ENCODE assay signal across 8 cellular contexts in the genomic region with DNA sequence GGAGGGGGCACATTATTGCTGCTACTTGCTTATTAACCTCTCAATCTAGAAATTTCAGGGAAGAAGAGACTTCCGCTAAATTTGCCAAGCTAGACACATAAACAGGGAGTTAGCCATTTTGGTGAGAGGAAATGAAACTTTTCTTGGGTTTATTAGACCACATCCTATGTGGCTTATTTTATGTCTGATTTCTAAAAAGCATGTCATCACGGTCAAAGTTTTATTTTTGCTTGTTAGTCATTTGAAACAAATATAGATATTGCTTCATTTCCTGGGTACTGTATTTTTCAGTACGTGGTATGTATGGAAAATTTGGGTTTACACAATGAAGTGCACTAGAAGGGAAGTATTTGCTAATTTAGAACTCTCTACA.
A peak's percentile ranks its signal among the peaks of the same experiment; 100 is the strongest.
DNase-seq lines count a peak whose midpoint lies in the region; ATAC-seq, FAIRE-seq and TF ChIP-seq lines count a peak whose summit lies in the region.

No MANE protein-coding gene starts in this region.

- POLR2A ChIA-PET in activated naive CD8-positive, alpha-beta T cell treated with anti-CD3 and anti-CD28 coated beads, Interleukin-2, amount 10 ng/mL, durations not matched to agents 7 days and 5 days (lab: Charles Lee) = no interaction called here

- H3K4me3 ChIP-seq in pancreas = no peak overlapping the region

- peaks cover 21% of the 10 kb centered on the region for H3K36me3 Mint-ChIP-seq in activated naive CD8-positive, alpha-beta T cell treated with anti-CD3 and anti-CD28 coated beads, Interleukin-2, amount 10 ng/mL, durations not matched to agents 7 days and 5 days

- peak overlapping the region; percentile 35 for H3K4me3 Mint-ChIP-seq in activated naive CD8-positive, alpha-beta T cell treated with anti-CD3 and anti-CD28 coated beads, Interleukin-2, amount 10 ng/mL, durations not matched to agents 7 days and 5 days

- H3K27ac ChIP-seq in pancreas = peak overlapping the region; percentile 51 to 86 (median 58)

- H3K27ac Mint-ChIP-seq in activated naive CD8-positive, alpha-beta T cell treated with anti-CD3 and anti-CD28 coated beads, Interleukin-2, amount 10 ng/mL, durations not matched to agents 7 days and 5 days = peak overlapping the region; percentile 67

- DNase-seq in activated naive CD8-positive, alpha-beta T cell treated with anti-CD3 and anti-CD28 coated beads, Interleukin-2, amount 10 ng/mL, durations not matched to agents 7 days and 5 days = no peak
- DNase-seq in pancreas (no peak), NCI-H524 (lab: John Stamatoyannopoulos, UW) (no peak), NCI-H2196 treated with DMSO at 0.1 percent for 48 hours (lab: John Stamatoyannopoulos, UW; ENCODE audit: unreplicated experiment) (no peak)
- no peak for DNase-seq in activated CD8-positive, alpha-beta memory T cell treated with anti-CD3 and anti-CD28 coated beads, Interleukin-2, amount 50 U/mL, for 48 hours
- no peak for DNase-seq in activated effector memory CD4-positive, alpha-beta T cell treated with Interleukin-2 at 50 U/mL for 16 hours

- 90 to 95% methylated on average over 3 of the region's 3 CpGs for WGBS in pancreas, 2 donors

- intact Hi-C loops in pancreas (cut with DNase I) = no loop called here

- peaks cover 7% of the 10 kb centered on the region for H3K27me3 Mint-ChIP-seq in activated naive CD8-positive, alpha-beta T cell treated with anti-CD3 and anti-CD28 coated beads, Interleukin-2, amount 10 ng/mL, durations not matched to agents 7 days and 5 days

- H3K9me3 ChIP-seq in pancreas = no peaks in the 10 kb centered on the region

- ATAC-seq in GM19035 (IDR thresholded peaks at IDR 0.05; ENCODE audit: unreplicated experiment) (peak; percentile 69), HG03442 (IDR thresholded peaks at IDR 0.05; ENCODE audit: unreplicated experiment) (peak; percentile 77), pancreas (peak in 2 of 4 donors; percentile 5 to 13)
- peak; percentile 47 for ATAC-seq in activated naive CD8-positive, alpha-beta T cell treated with anti-CD3 and anti-CD28 coated beads, Interleukin-2, amount 10 ng/mL, durations not matched to agents 7 days and 5 days (ENCODE audit: low read depth)

- H3K4me1 Mint-ChIP-seq in activated naive CD8-positive, alpha-beta T cell treated with anti-CD3 and anti-CD28 coated beads, Interleukin-2, amount 10 ng/mL, durations not matched to agents 7 days and 5 days = peaks cover 17% of the 10 kb centered on the region

- no peaks in the 10 kb centered on the region for H3K36me3 ChIP-seq in pancreas

- H3K9me3 Mint-ChIP-seq in activated naive CD8-positive, alpha-beta T cell treated with anti-CD3 and anti-CD28 coated beads, Interleukin-2, amount 10 ng/mL, durations not matched to agents 7 days and 5 days = peaks cover 20% of the 10 kb centered on the region

- no peaks in the 10 kb centered on the region for H3K27me3 ChIP-seq in pancreas

- FAIRE-seq in pancreas (lab: Jason Lieb, UNC) = no peak

- no peak for TF ChIP-seq CTCF in pancreas (IDR thresholded peaks at IDR 0.05)

- peaks cover 24 to 31% (median 25%) of the 10 kb centered on the region in 3 donors for H3K4me1 ChIP-seq in pancreas
